Comparison of ENCODE assay signal across 13 cellular contexts in genomic region chr2:137178955-137179377, GRCh38.
A peak's percentile ranks its signal among the peaks of the same experiment; 100 is the strongest.
DNase-seq lines count a peak whose midpoint lies in the region; ATAC-seq and TF ChIP-seq lines count a peak whose summit lies in the region.
"Had no signal": no experiment of that assay in that cellular context is flagged by ENCODE, and none has a peak within 500 bp of the region (broad histone marks: within the 10 kb centered on the region; RNA-seq: fewer than 3 reads in every experiment).

No MANE protein-coding gene starts in this region.

- TF ChIP-seq CTCF in gastroesophageal sphincter (IDR thresholded peaks at IDR 0.05): no peak

- no peak overlapping the region for H3K4me3 Mint-ChIP-seq in immature natural killer cell
- H3K4me3 Mint-ChIP-seq: activated B cell treated with CpG ODN at 0.5 μM for 24 hours had no signal

- DNase-seq in CD1c-positive myeloid dendritic cell (ENCODE audit: extremely low spot score) (peak; percentile 85), NCI-H524 (lab: John Stamatoyannopoulos, UW) (no peak), immature natural killer cell (no peak)
- no peak for DNase-seq in activated CD4-positive, CD25-positive, alpha-beta regulatory T cell treated with anti-CD3 and anti-CD28 coated beads, Interleukin-2, amount 50 U/mL, for 72 hours
- DNase-seq: activated B cell treated with CpG ODN at 0.5 μM for 24 hours; activated effector memory CD4-positive, alpha-beta T cell treated with Interleukin-2 at 50 U/mL for 16 hours; NCI-H2029 had no signal

- no peak for TF ChIP-seq EP300 in gastroesophageal sphincter (IDR thresholded peaks at IDR 0.05)

- H3K4me3 ChIP-seq in gastroesophageal sphincter: no peak overlapping the region
- H3K4me3 ChIP-seq: skin epidermis had no signal

- H3K27me3 ChIP-seq in gastroesophageal sphincter: no peaks in the 10 kb centered on the region

- peak; percentile 67 for ATAC-seq in HG03442 (IDR thresholded peaks at IDR 0.05; ENCODE audit: unreplicated experiment)
- peak; percentile 61 for ATAC-seq in SK-N-SH treated with all-trans-retinoic acid at 6 μM for 48 hours
- ATAC-seq in gastroesophageal sphincter: peak; percentile 39
- no peak for ATAC-seq in GM21737 (IDR thresholded peaks at IDR 0.05; ENCODE audit: unreplicated experiment)

- H3K9me3 ChIP-seq in gastroesophageal sphincter: no peaks in the 10 kb centered on the region

- peaks cover 0 to 17% (median 4%) of the 10 kb centered on the region in 6 donors for H3K9me3 Mint-ChIP-seq in immature natural killer cell
- H3K9me3 Mint-ChIP-seq: activated B cell treated with CpG ODN at 0.5 μM for 24 hours had no signal

- TF ChIP-seq POLR2A in gastroesophageal sphincter (IDR thresholded peaks at IDR 0.05): no peak

- H3K36me3 ChIP-seq in gastroesophageal sphincter: no peaks in the 10 kb centered on the region

- no peaks in the 10 kb centered on the region for H3K36me3 Mint-ChIP-seq in immature natural killer cell

- WGBS in gastroesophageal sphincter (ENCODE audit: low coverage in 1 of 2), 2 donors: 41 to 80% methylated on average over 2 of the region's 2 CpGs

- no peak overlapping the region for H3K27ac Mint-ChIP-seq in immature natural killer cell
- H3K27ac Mint-ChIP-seq: activated B cell treated with CpG ODN at 0.5 μM for 24 hours had no signal

- no peak overlapping the region for H3K27ac ChIP-seq in gastroesophageal sphincter
- H3K27ac ChIP-seq: HL-60, skin epidermis had no signal

- peaks cover 0 to 2% (median 0%) of the 10 kb centered on the region in 3 donors for H3K27me3 Mint-ChIP-seq in immature natural killer cell (ENCODE audit: low read depth in 3 of 3)
- H3K27me3 Mint-ChIP-seq: activated B cell treated with CpG ODN at 0.5 μM for 24 hours had no signal

- no peaks in the 10 kb centered on the region for H3K4me1 ChIP-seq in gastroesophageal sphincter

- H3K4me1 Mint-ChIP-seq in immature natural killer cell: no peaks in the 10 kb centered on the region
- H3K4me1 Mint-ChIP-seq: activated B cell treated with CpG ODN at 0.5 μM for 24 hours had no signal

TF ChIP-seq in SK-N-SH treated with all-trans-retinoic acid at 6 μM for 48 hours, 23 proteins besides CTCF, POLR2A, EP300 and RAD21:
- TF ChIP-seq PATZ1 (CRISPR knock-in tag; IDR thresholded peaks at IDR 0.05; ENCODE audit: borderline replicate concordance) (no peak), ISL1 (CRISPR knock-in tag; IDR thresholded peaks at IDR 0.05) (peak; percentile 50)
